ENCODE assay signal across 1 cellular context in genomic region chr15:78508272-78508671, GRCh38.
TF ChIP-seq lines count a peak whose summit lies in the region.

No MANE protein-coding gene starts in this region.

TF ChIP-seq in A549, 52 proteins besides CTCF, POLR2A, EP300 and RAD21 (continued from another document):
- TF ChIP-seq PBX3 (IDR thresholded peaks at IDR 0.05) (no peak), ZC3H11A (IDR thresholded peaks at IDR 0.05) (no peak), ZFP36 (IDR thresholded peaks at IDR 0.05; ENCODE audit: borderline replicate concordance, partially characterized antibody) (no peak), CBX8 (IDR thresholded peaks at IDR 0.05) (no peak), RARB (CRISPR knock-in tag; IDR thresholded peaks at IDR 0.05) (no peak), HEYL (CRISPR knock-in tag; IDR thresholded peaks at IDR 0.05) (no peak), CHD4 (IDR thresholded peaks at IDR 0.05; ENCODE audit: borderline replicate concordance) (no peak), SMC3 (IDR thresholded peaks at IDR 0.05) (no peak)
